Comparison of ENCODE assay signal across 15 cellular contexts in genomic region chr5:93883459-93883858, GRCh38.
"Had no signal": no experiment of that assay in that cellular context is flagged by ENCODE, and none has a peak within 500 bp of the region (broad histone marks: within the 10 kb centered on the region; RNA-seq: fewer than 3 reads in every experiment).

No MANE protein-coding gene starts in this region.

- H3K9me3 Mint-ChIP-seq: activated CD8-positive, alpha-beta T cell treated with anti-CD3 and anti-CD28 coated beads for 36 hours; activated naive CD8-positive, alpha-beta T cell treated with anti-CD3 and anti-CD28 coated beads, Interleukin-2, amount 10 ng/mL, durations not matched to agents 7 days and 5 days; stimulated activated naive B cell treated with anti-CD40 and anti-IgM and Interleukin-4, amounts not matched to agents 10 μg/mL and 1 μg/mL and 100 μg/mL, for 72 hours had no signal

- H3K27me3 Mint-ChIP-seq: activated CD4-positive, alpha-beta T cell treated with anti-CD3 and anti-CD28 coated beads for 36 hours; activated CD8-positive, alpha-beta T cell treated with anti-CD3 and anti-CD28 coated beads for 36 hours; activated naive CD8-positive, alpha-beta T cell treated with anti-CD3 and anti-CD28 coated beads, Interleukin-2, amount 10 ng/mL, durations not matched to agents 7 days and 5 days; stimulated activated naive B cell treated with anti-CD40 and anti-IgM and Interleukin-4, amounts not matched to agents 10 μg/mL and 1 μg/mL and 100 μg/mL, for 72 hours had no signal

- H3K27ac Mint-ChIP-seq: activated CD4-positive, alpha-beta T cell treated with anti-CD3 and anti-CD28 coated beads for 36 hours; activated CD8-positive, alpha-beta T cell treated with anti-CD3 and anti-CD28 coated beads for 36 hours; activated naive CD8-positive, alpha-beta T cell treated with anti-CD3 and anti-CD28 coated beads, Interleukin-2, amount 10 ng/mL, durations not matched to agents 7 days and 5 days; stimulated activated naive B cell treated with anti-CD40 and anti-IgM and Interleukin-4, amounts not matched to agents 10 μg/mL and 1 μg/mL and 100 μg/mL, for 72 hours had no signal

- H3K4me3 Mint-ChIP-seq: activated CD4-positive, alpha-beta T cell treated with anti-CD3 and anti-CD28 coated beads for 36 hours; activated CD8-positive, alpha-beta T cell treated with anti-CD3 and anti-CD28 coated beads for 36 hours; activated naive CD8-positive, alpha-beta T cell treated with anti-CD3 and anti-CD28 coated beads, Interleukin-2, amount 10 ng/mL, durations not matched to agents 7 days and 5 days had no signal

- DNase-seq: activated CD4-positive, alpha-beta T cell treated with anti-CD3 and anti-CD28 coated beads for 36 hours; activated CD8-positive, alpha-beta memory T cell treated with anti-CD3 and anti-CD28 coated beads, Interleukin-2, amount 50 U/mL, for 4 hours; activated CD8-positive, alpha-beta T cell treated with anti-CD3 and anti-CD28 coated beads for 36 hours; activated naive CD8-positive, alpha-beta T cell treated with anti-CD3 and anti-CD28 coated beads, Interleukin-2, amount 10 ng/mL, durations not matched to agents 7 days and 5 days; anterior cingulate cortex; gastrocnemius medialis; heart right ventricle; islet precursor cell; left lung; spleen; stimulated activated CD4-positive, alpha-beta T cell treated with anti-CD3 and anti-CD28 coated beads, Interleukin-1b, Interleukin-23, amount 100 ng/mL, for 48 hours; stimulated activated naive B cell treated with anti-CD40 and anti-IgM and Interleukin-4, amounts not matched to agents 10 μg/mL and 1 μg/mL and 100 μg/mL, for 72 hours; substantia nigra; T1000; transverse colon had no signal
